ENCODE assay signal across 16 cellular contexts in genomic region chr1:116751149-116751548, GRCh38. TPM values are rescaled to one million over a fixed set of nuclear protein-coding genes. Genes with fewer than 3 reads are reported as not detected.
DNase-seq lines count a peak whose midpoint lies in the region; ATAC-seq and FAIRE-seq lines count a peak whose summit lies in the region.
"Had no signal": no experiment of that assay in that cellular context is flagged by ENCODE, and none has a peak within 500 bp of the region (broad histone marks: within the 10 kb centered on the region; RNA-seq: fewer than 3 reads in every experiment).

No MANE protein-coding gene starts in this region.

- intact Hi-C loops in dendritic cell treated with granulocyte-macrophage colony-stimulating factor and Interleukin-4, amounts not matched to agents 40 ng/mL and 50 ng/mL, for 4 days (cut with micrococcal nuclease), result no loop called here

- peaks cover 21% of the 10 kb centered on the region for H3K9me3 ChIP-seq in CD8-positive, alpha-beta memory T cell (ENCODE audit: low read length)
- H3K9me3 ChIP-seq in T-helper 17 cell (ENCODE audit: control insufficient read depth, low read length, poor library complexity, severe bottlenecking) (peaks cover 2% of the 10 kb centered on the region), small intestine (ENCODE audit: control insufficient read depth, low read depth) (peaks cover 1% of the 10 kb centered on the region)

- H3K36me3 ChIP-seq in CD8-positive, alpha-beta memory T cell (ENCODE audit: insufficient read depth, low read length), result no peaks in the 10 kb centered on the region
- H3K36me3 ChIP-seq in small intestine (ENCODE audit: control insufficient read depth in 2 of 2, insufficient read depth in 2 of 2, low read length in 2 of 2), result no peaks in the 10 kb centered on the region
- H3K36me3 ChIP-seq: ascending aorta, stomach had no signal

- peaks cover 58% of the 10 kb centered on the region for H3K36me3 Mint-ChIP-seq in activated CD4-positive, alpha-beta T cell treated with anti-CD3 and anti-CD28 coated beads, Interleukin-2, amount 10 ng/mL, durations not matched to agents 7 days and 5 days (ENCODE audit: low read depth)
- peaks cover 9 to 57% (median 28%) of the 10 kb centered on the region in 3 donors for H3K36me3 Mint-ChIP-seq in CD8-positive, alpha-beta memory T cell
- peaks cover 12% of the 10 kb centered on the region for H3K36me3 Mint-ChIP-seq in T-helper 17 cell (ENCODE audit: low read depth)
- peaks cover 26% of the 10 kb centered on the region for H3K36me3 Mint-ChIP-seq in dendritic cell treated with granulocyte-macrophage colony-stimulating factor and Interleukin-4, amounts not matched to agents 40 ng/mL and 50 ng/mL, for 4 days (ENCODE audit: low read depth)
- H3K36me3 Mint-ChIP-seq: mesothelial cell of epicardium had no signal

- no peak for FAIRE-seq in small intestine (lab: Jason Lieb, UNC)
- FAIRE-seq: A549, urothelium cell line had no signal

- no peaks in the 10 kb centered on the region for H3K27me3 ChIP-seq in CD8-positive, alpha-beta memory T cell (ENCODE audit: insufficient read depth, low read length, poor library complexity, severe bottlenecking)
- no peaks in the 10 kb centered on the region for H3K27me3 ChIP-seq in small intestine (ENCODE audit: control insufficient read depth in 2 of 2, insufficient read depth in 2 of 2, low read length in 2 of 2)
- H3K27me3 ChIP-seq: ascending aorta, stomach had no signal

- DNase-seq in activated CD4-positive, alpha-beta T cell treated with anti-CD3 and anti-CD28 coated beads, Interleukin-2, amount 10 ng/mL, durations not matched to agents 7 days and 5 days, result no peak
- no peak for DNase-seq in activated CD4-positive, alpha-beta T cell treated with anti-CD3 and anti-CD28 coated beads for 48 hours
- DNase-seq in CD8-positive, alpha-beta memory T cell, result no peak
- DNase-seq in T-helper 17 cell (no peak), small intestine (no peak), cerebellar nuclear complex (lab: John Stamatoyannopoulos, UW) (no peak)
- DNase-seq: HFFc6; NK-92 treated with Interleukin-12 subunit alpha and Interleukin-12 subunit beta, amount 100 ng/mL, for 24 hours; stomach had no signal

- peak overlapping the region; percentile 50 for H3K4me3 Mint-ChIP-seq in activated CD4-positive, alpha-beta T cell treated with anti-CD3 and anti-CD28 coated beads, Interleukin-2, amount 10 ng/mL, durations not matched to agents 7 days and 5 days
- H3K4me3 Mint-ChIP-seq in CD8-positive, alpha-beta memory T cell, result peak overlapping the region; percentile 32 to 83 (median 61)
- H3K4me3 Mint-ChIP-seq in T-helper 17 cell, result peak overlapping the region; percentile 68
- H3K4me3 Mint-ChIP-seq in dendritic cell treated with granulocyte-macrophage colony-stimulating factor and Interleukin-4, amounts not matched to agents 40 ng/mL and 50 ng/mL, for 4 days, result no peak overlapping the region
- H3K4me3 Mint-ChIP-seq: HFFc6, mesothelial cell of epicardium had no signal

- H3K4me3 ChIP-seq in CD8-positive, alpha-beta memory T cell (ENCODE audit: low read length), result peak overlapping the region; percentile 27
- no peak overlapping the region for H3K4me3 ChIP-seq in small intestine (ENCODE audit: low read depth in 1 of 2, low read length in 2 of 2)
- H3K4me3 ChIP-seq: A549, ascending aorta, stomach had no signal

- H3K9me3 Mint-ChIP-seq in activated CD4-positive, alpha-beta T cell treated with anti-CD3 and anti-CD28 coated beads, Interleukin-2, amount 10 ng/mL, durations not matched to agents 7 days and 5 days, result peaks cover 39% of the 10 kb centered on the region
- H3K9me3 Mint-ChIP-seq in CD8-positive, alpha-beta memory T cell, result peaks cover 12 to 39% (median 35%) of the 10 kb centered on the region in 5 donors
- H3K9me3 Mint-ChIP-seq in dendritic cell treated with granulocyte-macrophage colony-stimulating factor and Interleukin-4, amounts not matched to agents 40 ng/mL and 50 ng/mL, for 4 days, result peaks cover 42% of the 10 kb centered on the region

- CTCF ChIA-PET in activated CD4-positive, alpha-beta T cell treated with anti-CD3 and anti-CD28 coated beads, Interleukin-2, amount 10 ng/mL, durations not matched to agents 7 days and 5 days (lab: Charles Lee), result interaction anchor here (0.8 to 1.9 kb wide), 10 partner anchors 9 to 245 kb away, joined by 3 to 12 read pairs (median 4); no protein-coding TSS in a partner anchor
- CTCF ChIA-PET in CD8-positive, alpha-beta memory T cell (lab: Charles Lee), result interaction anchor here (1.0 to 2.2 kb wide), 7 partner anchors 9 to 65 kb away, joined by 3 to 9 read pairs (median 5); no protein-coding TSS in a partner anchor

- no peak for ATAC-seq in T-helper 17 cell
- no peak for ATAC-seq in HG02970 (IDR thresholded peaks at IDR 0.05; ENCODE audit: low FRiP score, unreplicated experiment)
- ATAC-seq: A549 had no signal

- H3K4me1 Mint-ChIP-seq in activated CD4-positive, alpha-beta T cell treated with anti-CD3 and anti-CD28 coated beads, Interleukin-2, amount 10 ng/mL, durations not matched to agents 7 days and 5 days, result peaks cover 32% of the 10 kb centered on the region
- H3K4me1 Mint-ChIP-seq in CD8-positive, alpha-beta memory T cell, result peaks cover 29 to 43% (median 40%) of the 10 kb centered on the region in 3 donors
- H3K4me1 Mint-ChIP-seq in T-helper 17 cell, result peaks cover 29% of the 10 kb centered on the region
- H3K4me1 Mint-ChIP-seq in dendritic cell treated with granulocyte-macrophage colony-stimulating factor and Interleukin-4, amounts not matched to agents 40 ng/mL and 50 ng/mL, for 4 days (ENCODE audit: low read depth), result peaks cover 35% of the 10 kb centered on the region
- H3K4me1 Mint-ChIP-seq: mesothelial cell of epicardium had no signal

- H3K27me3 Mint-ChIP-seq in activated CD4-positive, alpha-beta T cell treated with anti-CD3 and anti-CD28 coated beads, Interleukin-2, amount 10 ng/mL, durations not matched to agents 7 days and 5 days, result no peaks in the 10 kb centered on the region
- H3K27me3 Mint-ChIP-seq in CD8-positive, alpha-beta memory T cell, result peaks cover 0 to 2% of the 10 kb centered on the region in 2 donors
- no peaks in the 10 kb centered on the region for H3K27me3 Mint-ChIP-seq in T-helper 17 cell
- H3K27me3 Mint-ChIP-seq in dendritic cell treated with granulocyte-macrophage colony-stimulating factor and Interleukin-4, amounts not matched to agents 40 ng/mL and 50 ng/mL, for 4 days, result no peaks in the 10 kb centered on the region

- no peak overlapping the region for H3K27ac ChIP-seq in CD8-positive, alpha-beta memory T cell (ENCODE audit: low read depth, low read length)
- H3K27ac ChIP-seq in small intestine (ENCODE audit: low read depth in 1 of 2, low read length in 1 of 2), result no peak overlapping the region
- H3K27ac ChIP-seq: A549, ascending aorta had no signal

- POLR2A ChIA-PET in activated CD4-positive, alpha-beta T cell treated with anti-CD3 and anti-CD28 coated beads, Interleukin-2, amount 10 ng/mL, durations not matched to agents 7 days and 5 days (lab: Charles Lee), result interaction anchor here (0.7 to 2.0 kb wide), 5 partner anchors 8 to 64 kb away, joined by 3 to 9 read pairs (median 3); no protein-coding TSS in a partner anchor
- POLR2A ChIA-PET in CD8-positive, alpha-beta memory T cell (lab: Charles Lee), result interaction anchor here (0.6 to 6.7 kb wide), 4 partner anchors 10 to 53 kb away, joined by 4 to 165 read pairs (median 8); no protein-coding TSS in a partner anchor

- H3K4me1 ChIP-seq in CD8-positive, alpha-beta memory T cell (ENCODE audit: insufficient read depth, low read length), result peaks cover 31% of the 10 kb centered on the region
- H3K4me1 ChIP-seq in small intestine (ENCODE audit: control insufficient read depth in 2 of 2, insufficient read depth in 1 of 2, low read depth in 1 of 2, low read length in 1 of 2), result no peaks in the 10 kb centered on the region
- H3K4me1 ChIP-seq: A549, ascending aorta, stomach had no signal

- H3K27ac Mint-ChIP-seq in activated CD4-positive, alpha-beta T cell treated with anti-CD3 and anti-CD28 coated beads, Interleukin-2, amount 10 ng/mL, durations not matched to agents 7 days and 5 days, result peak overlapping the region; percentile 90
- H3K27ac Mint-ChIP-seq in CD8-positive, alpha-beta memory T cell, result peak overlapping the region; percentile 65 to 98 (median 96)
- H3K27ac Mint-ChIP-seq in T-helper 17 cell, result peak overlapping the region; percentile 98
- peak overlapping the region; percentile 69 for H3K27ac Mint-ChIP-seq in dendritic cell treated with granulocyte-macrophage colony-stimulating factor and Interleukin-4, amounts not matched to agents 40 ng/mL and 50 ng/mL, for 4 days
- H3K27ac Mint-ChIP-seq: HFFc6 had no signal

- WGBS in small intestine, 3 donors, result 57 to 65% (median 60%) methylated on average over 4 of the region's 4 CpGs

RNA-seq across cellular contexts. Expression of gene CD2, which starts 3.1 kb away (rescaled TPM):
- total RNA-seq in activated CD4-positive, alpha-beta T cell treated with anti-CD3 and anti-CD28 coated beads, Interleukin-2, amount 10 ng/mL, durations not matched to agents 7 days and 5 days, result 100 to 1,000 TPM; 206 to 258 TPM
- 100 to 1,000 TPM; 353 to 364 TPM for total RNA-seq in CD8-positive, alpha-beta memory T cell
- 440 TPM for polyA plus RNA-seq in CD8-positive, alpha-beta memory T cell
- 100 to 1,000 TPM; 152 to 172 TPM for total RNA-seq in T-helper 17 cell
- polyA plus RNA-seq in small intestine, result 10 to 100 TPM in 1 of 3 donors, 1 to 10 TPM in 2; 3.9 to 14.9 (median 6.3) TPM
- total RNA-seq: ascending aorta, fibroblast of villous mesenchyme, HFFc6, mesothelial cell of epicardium had no signal
- polyA plus RNA-seq: A549 had no signal
